2 cellular contexts compared by ENCODE assay signal in genomic region chr3:127889976-127890650, GRCh38.
TF ChIP-seq lines count a peak whose summit lies in the region.

No MANE protein-coding gene starts in this region.

TF ChIP-seq in H1, 55 proteins besides CTCF, POLR2A, EP300 and RAD21 (continued from another document):
- TF ChIP-seq NRF1 (IDR thresholded peaks at IDR 0.05; ENCODE audit: low read depth, low read length), result no peak
- TF ChIP-seq CHD2 (IDR thresholded peaks at IDR 0.05; ENCODE audit: low read length), result no peak
- no peak for TF ChIP-seq RBBP5 (IDR thresholded peaks at IDR 0.05; ENCODE audit: borderline replicate concordance, low read depth, low read length)
- TF ChIP-seq SP2 (IDR thresholded peaks at IDR 0.05; ENCODE audit: low read length), result no peak
- TF ChIP-seq MAX (IDR thresholded peaks at IDR 0.05), result no peak
- no peak for TF ChIP-seq RXRA (IDR thresholded peaks at IDR 0.05; ENCODE audit: insufficient read depth, low read depth, low read length)
- no peak for TF ChIP-seq KDM4A (IDR thresholded peaks at IDR 0.05; ENCODE audit: low read depth, low read length, severe bottlenecking)
- TF ChIP-seq NANOG (IDR thresholded peaks at IDR 0.05; ENCODE audit: insufficient read depth, low read depth, low read length, poor library complexity, severe bottlenecking), result no peak
- no peak for TF ChIP-seq BCL11A (IDR thresholded peaks at IDR 0.05; ENCODE audit: low read depth in 2 of 2, low read length in 2 of 2)
- TF ChIP-seq YY1 (IDR thresholded peaks at IDR 0.05; ENCODE audit: low read depth, low read length), result no peak
- no peak for TF ChIP-seq FOSL1 (IDR thresholded peaks at IDR 0.05; ENCODE audit: insufficient read depth, low read depth, low read length)
- no peak for TF ChIP-seq CREB1 (IDR thresholded peaks at IDR 0.05)
- TF ChIP-seq SRF (IDR thresholded peaks at IDR 0.05; ENCODE audit: low read depth, low read length), result no peak
- no peak for TF ChIP-seq CBX5 (IDR thresholded peaks at IDR 0.05; ENCODE audit: low read depth, low read length)
- TF ChIP-seq EGR1 (IDR thresholded peaks at IDR 0.05; ENCODE audit: borderline replicate concordance, low read depth, low read length), result no peak

TF ChIP-seq in SK-N-SH treated with all-trans-retinoic acid at 6 μM for 48 hours, 23 proteins besides CTCF, POLR2A, EP300 and RAD21 (continued from another document):
- no peak for TF ChIP-seq PATZ1 (CRISPR knock-in tag; IDR thresholded peaks at IDR 0.05; ENCODE audit: borderline replicate concordance)
- no peak for TF ChIP-seq CSDC2 (CRISPR knock-in tag; IDR thresholded peaks at IDR 0.05)
- TF ChIP-seq CREB5 (CRISPR knock-in tag; IDR thresholded peaks at IDR 0.05; ENCODE audit: low read depth), result no peak
- no peak for TF ChIP-seq ZNF8 (CRISPR knock-in tag; IDR thresholded peaks at IDR 0.05)
- TF ChIP-seq GLIS3 (CRISPR knock-in tag; IDR thresholded peaks at IDR 0.05), result no peak
- TF ChIP-seq ISL1 (CRISPR knock-in tag; IDR thresholded peaks at IDR 0.05), result no peak
- no peak for TF ChIP-seq OSR1 (CRISPR knock-in tag; IDR thresholded peaks at IDR 0.05)
- no peak for TF ChIP-seq TSHZ2 (CRISPR knock-in tag; IDR thresholded peaks at IDR 0.05)
- no peak for TF ChIP-seq CSRNP3 (CRISPR knock-in tag; IDR thresholded peaks at IDR 0.05)
- TF ChIP-seq PPARA (CRISPR knock-in tag; IDR thresholded peaks at IDR 0.05; ENCODE audit: borderline replicate concordance), result no peak
- no peak for TF ChIP-seq SNAI2 (CRISPR knock-in tag; IDR thresholded peaks at IDR 0.05)
- TF ChIP-seq TOX (CRISPR knock-in tag; IDR thresholded peaks at IDR 0.05; ENCODE audit: borderline replicate concordance), result no peak
- TF ChIP-seq ZC3H10 (CRISPR knock-in tag; IDR thresholded peaks at IDR 0.05), result no peak
- no peak for TF ChIP-seq RARB (CRISPR knock-in tag; IDR thresholded peaks at IDR 0.05)
